In genomic region chr12:57770734-57771133, GRCh38 we compare ENCODE assay signal across 10 cellular contexts. TPM values are rescaled to one million over a fixed set of nuclear protein-coding genes. Genes with fewer than 3 reads are reported as not detected.
DNase-seq lines count a peak whose midpoint lies in the region; ATAC-seq and TF ChIP-seq lines count a peak whose summit lies in the region.
"Had no signal": no experiment of that assay in that cellular context is flagged by ENCODE, and none has a peak within 500 bp of the region (broad histone marks: within the 10 kb centered on the region; RNA-seq: fewer than 3 reads in every experiment).

No MANE protein-coding gene starts in this region.

- H3K36me3 Mint-ChIP-seq in naive thymus-derived CD8-positive, alpha-beta T cell = peaks cover 0 to 18% (median 3%) of the 10 kb centered on the region in 3 donors

- H3K4me1 Mint-ChIP-seq in naive thymus-derived CD8-positive, alpha-beta T cell = peaks cover 16 to 43% (median 27%) of the 10 kb centered on the region in 4 donors

- H4K20me1 ChIP-seq in DND-41 (ENCODE audit: insufficient read depth, low read length) (no peaks in the 10 kb centered on the region), Karpas-422 (ENCODE audit: insufficient read depth, low read depth, low read length) (no peaks in the 10 kb centered on the region)

- peaks cover 25% of the 10 kb centered on the region for H3K4me1 ChIP-seq in DND-41 (ENCODE audit: insufficient read depth, low read length)
- peaks cover 27% of the 10 kb centered on the region for H3K4me1 ChIP-seq in Karpas-422 (ENCODE audit: low read length)
- peaks cover 34% of the 10 kb centered on the region for H3K4me1 ChIP-seq in adipocyte (ENCODE audit: control insufficient read depth, insufficient read depth, low read length)
- H3K4me1 ChIP-seq in right atrium auricular region = peaks cover 0 to 40% of the 10 kb centered on the region in 2 donors

- peaks cover 5 to 9% (median 8%) of the 10 kb centered on the region in 5 donors for H3K27me3 Mint-ChIP-seq in naive thymus-derived CD8-positive, alpha-beta T cell

- peaks cover 29% of the 10 kb centered on the region for H3K36me3 ChIP-seq in DND-41 (ENCODE audit: insufficient read depth, low read length)
- peaks cover 4% of the 10 kb centered on the region; the same call in 1 of the 2 replicates for H3K36me3 ChIP-seq in Karpas-422 (ENCODE audit: insufficient read depth, low read length)
- H3K36me3 ChIP-seq in adipocyte (ENCODE audit: control insufficient read depth, insufficient read depth, low read length, severe bottlenecking) = peaks cover 30% of the 10 kb centered on the region
- H3K36me3 ChIP-seq in right atrium auricular region = peaks cover 16% of the 10 kb centered on the region
- H3K36me3 ChIP-seq: transverse colon had no signal

- no peaks in the 10 kb centered on the region for H3K9me3 Mint-ChIP-seq in naive thymus-derived CD8-positive, alpha-beta T cell

- H3K27me3 ChIP-seq in DND-41 (ENCODE audit: insufficient read depth, low read length, poor library complexity) (no peaks in the 10 kb centered on the region), Karpas-422 (ENCODE audit: low read length) (no peaks in the 10 kb centered on the region), adipocyte (replicated peaks; ENCODE audit: control insufficient read depth, insufficient read depth, low read length) (peaks cover 18% of the 10 kb centered on the region), right atrium auricular region (peaks cover 0 to 4% of the 10 kb centered on the region in 2 donors)

- TF ChIP-seq CTCF in DND-41 (IDR thresholded peaks at IDR 0.05; ENCODE audit: borderline replicate concordance, extremely low read depth, low read length, poor library complexity, severe bottlenecking) = no peak
- no peak for TF ChIP-seq CTCF in right atrium auricular region (IDR thresholded peaks at IDR 0.05)

- ATAC-seq in DND-41 (ENCODE audit: insufficient read depth, low read depth) = no peak
- ATAC-seq in naive thymus-derived CD8-positive, alpha-beta T cell = no peak

- H3K27ac ChIP-seq in DND-41 (ENCODE audit: low read length) = peak overlapping the region; percentile 88; the same call in 1 of the 2 replicates
- no peak overlapping the region for H3K27ac ChIP-seq in Karpas-422 (ENCODE audit: low read length)
- no peak overlapping the region for H3K27ac ChIP-seq in right atrium auricular region

- H3K79me2 ChIP-seq in DND-41 (ENCODE audit: insufficient read depth, low read length) = peaks cover 15% of the 10 kb centered on the region
- peaks cover 16% of the 10 kb centered on the region for H3K79me2 ChIP-seq in Karpas-422 (ENCODE audit: low read length)

- H3K4me3 Mint-ChIP-seq in naive thymus-derived CD8-positive, alpha-beta T cell = peak overlapping the region in 9 of 10 donors; percentile 39 to 99 (median 52)

- no peaks in the 10 kb centered on the region for H3K9me2 ChIP-seq in Karpas-422 (replicated peaks; ENCODE audit: insufficient read depth, low read length)

- H2AFZ ChIP-seq in DND-41 (ENCODE audit: low read depth, low read length) = 0 out of 2 replicates have a peak overlapping the region, but pooled peaks have one; percentile 96
- no peak overlapping the region for H2AFZ ChIP-seq in Karpas-422 (ENCODE audit: low read length)

- H3K9ac ChIP-seq in DND-41 (ENCODE audit: low read depth, low read length) (peak overlapping the region; percentile 81), Karpas-422 (ENCODE audit: low read length) (peak overlapping the region; percentile 85), adipocyte (ENCODE audit: low read length) (peak overlapping the region; percentile 94)

- H3K27ac Mint-ChIP-seq in naive thymus-derived CD8-positive, alpha-beta T cell = peak overlapping the region in 5 of 10 donors; percentile 45 to 88 (median 85)

- H3K4me2 ChIP-seq in DND-41 (ENCODE audit: insufficient read depth, low read length) (peak overlapping the region; percentile 96), Karpas-422 (ENCODE audit: low read depth, low read length, poor library complexity, severe bottlenecking) (peak overlapping the region; percentile 80)

- DNase-seq in DND-41 (no peak), Karpas-422 (no peak), adipocyte (ENCODE audit: low read depth) (no peak), NOMO-1 treated with DMSO at 0.1 percent for 48 hours (lab: John Stamatoyannopoulos, UW; ENCODE audit: unreplicated experiment) (no peak), HT-29 (ENCODE audit: low spot score) (no peak), right atrium auricular region (ENCODE audit: low spot score) (no peak)
- no peak for DNase-seq in naive thymus-derived CD8-positive, alpha-beta T cell
- DNase-seq: hippocampal formation; NK-92 treated with Interleukin-12 subunit alpha and Interleukin-12 subunit beta, amount 100 ng/mL, for 24 hours; transverse colon had no signal

- H3K4me3 ChIP-seq in DND-41 (ENCODE audit: low read depth in 1 of 2, low read length in 2 of 2) (peak overlapping the region; percentile 56 to 85; a peak in 3 of 4 replicates), Karpas-422 (ENCODE audit: low read length) (peak overlapping the region; percentile 94), adipocyte (ENCODE audit: low read length) (peak overlapping the region; percentile 95), right atrium auricular region (no peak overlapping the region)

- POLR2A ChIA-PET in naive thymus-derived CD8-positive, alpha-beta T cell (lab: Charles Lee) = interaction anchor here (1.0 kb wide), 1 partner anchor 17 kb away, joined by 3 read pairs; no protein-coding TSS in a partner anchor

- H3K9me3 ChIP-seq in DND-41 (ENCODE audit: insufficient read depth, low read length, severe bottlenecking) (no peaks in the 10 kb centered on the region), Karpas-422 (ENCODE audit: low read length) (no peaks in the 10 kb centered on the region), adipocyte (ENCODE audit: control insufficient read depth, low read length) (no peaks in the 10 kb centered on the region), right atrium auricular region (no peaks in the 10 kb centered on the region)
- H3K9me3 ChIP-seq: transverse colon had no signal

RNA-seq across cellular contexts. Expression of gene METTL1, which starts 1.2 kb away (rescaled TPM):
- 11.9 and 17.4 TPM in 2 replicates for total RNA-seq in Karpas-422 (2014; rRNA removed; shearing (Covaris generic); ENCODE audit: low replicate concordance)
- total RNA-seq in naive thymus-derived CD8-positive, alpha-beta T cell = 10 to 100 TPM; 14.6 to 17.6 TPM
- 10 to 100 TPM; 12.9 to 21.7 (median 18.7) TPM for polyA plus RNA-seq in naive thymus-derived CD8-positive, alpha-beta T cell
- total RNA-seq in HT-29 (2014; rRNA removed; shearing (Covaris generic)) = 25.7 and 34.0 TPM in 2 replicates
- total RNA-seq in right atrium auricular region = 1 to 10 TPM; 1.5 to 8.5 TPM

RNA-seq across cellular contexts. Expression of gene EEF1AKMT3, which starts 1.7 kb away (rescaled TPM):
- total RNA-seq in Karpas-422 (2014; rRNA removed; shearing (Covaris generic); ENCODE audit: low replicate concordance) = 4.1 and 5.5 TPM in 2 replicates
- total RNA-seq in naive thymus-derived CD8-positive, alpha-beta T cell = 1 to 10 TPM; 2.9 to 4.0 TPM
- 1 to 10 TPM; 1.4 to 4.2 (median 1.8) TPM for polyA plus RNA-seq in naive thymus-derived CD8-positive, alpha-beta T cell
- 1.1 and 6.9 TPM in 2 replicates for total RNA-seq in HT-29 (2014; rRNA removed; shearing (Covaris generic))
- total RNA-seq in right atrium auricular region = 1 to 10 TPM; 1.9 to 3.6 TPM

RNA-seq across cellular contexts. Expression of gene CYP27B1, which starts 3.9 kb away (rescaled TPM):
- total RNA-seq in Karpas-422 (2014; rRNA removed; shearing (Covaris generic); ENCODE audit: low replicate concordance) = 0.86 and 3.5 TPM in 2 replicates
- total RNA-seq in naive thymus-derived CD8-positive, alpha-beta T cell = 1 to 10 TPM; 1.4 to 1.6 TPM
- polyA plus RNA-seq in naive thymus-derived CD8-positive, alpha-beta T cell = not detected
- 7.0 and 11.0 TPM in 2 replicates for total RNA-seq in HT-29 (2014; rRNA removed; shearing (Covaris generic))
- total RNA-seq in right atrium auricular region = under 1 TPM; 0.28 to 0.33 TPM

RNA-seq across cellular contexts. Expression of gene TSFM, which starts 11.9 kb away (rescaled TPM):
- 40.7 and 57.1 TPM in 2 replicates for total RNA-seq in Karpas-422 (2014; rRNA removed; shearing (Covaris generic); ENCODE audit: low replicate concordance)
- total RNA-seq in naive thymus-derived CD8-positive, alpha-beta T cell = 10 to 100 TPM; 18.9 to 29.0 TPM
- 10 to 100 TPM; 25.5 to 31.0 (median 28.3) TPM for polyA plus RNA-seq in naive thymus-derived CD8-positive, alpha-beta T cell
- total RNA-seq in HT-29 (2014; rRNA removed; shearing (Covaris generic)) = 60.6 and 63.6 TPM in 2 replicates
- total RNA-seq in right atrium auricular region = 10 to 100 TPM; 20.0 to 23.2 TPM

RNA-seq across cellular contexts. Expression of gene MARCHF9, which starts 15.8 kb away (rescaled TPM):
- total RNA-seq in Karpas-422 (2014; rRNA removed; shearing (Covaris generic); ENCODE audit: low replicate concordance) = 30.3 and 45.9 TPM in 2 replicates
- 10 to 100 TPM; 59.5 to 64.8 TPM for total RNA-seq in naive thymus-derived CD8-positive, alpha-beta T cell
- 1 to 10 TPM; 2.2 to 6.6 (median 4.5) TPM for polyA plus RNA-seq in naive thymus-derived CD8-positive, alpha-beta T cell
- 9.4 and 12.3 TPM in 2 replicates for total RNA-seq in HT-29 (2014; rRNA removed; shearing (Covaris generic))
- total RNA-seq in right atrium auricular region = 10 to 100 TPM in 1 of 2 donors, 1 to 10 TPM in 1; 8.4 to 11.6 TPM

Comparison
In these comparisons a context has a peak if more than half of its experiments do, and no peak if none do; other contexts are left out.
1. H3K4me3 ChIP-seq: peak in DND-41 (2 of 2), Karpas-422 (single experiment) and adipocyte (single experiment); none in right atrium auricular region (0 of 2).
2. Peak in every context shown above with its lines, with median percentiles within 50 percentile points of each other: H3K9ac ChIP-seq.